12 cellular contexts compared by ENCODE assay signal in genomic region chr14:52583544-52583943, GRCh38. TPM values are rescaled to one million over a fixed set of nuclear protein-coding genes. Genes with fewer than 3 reads are reported as not detected.
"Had no signal": no experiment of that assay in that cellular context is flagged by ENCODE, and none has a peak within 500 bp of the region (broad histone marks: within the 10 kb centered on the region; RNA-seq: fewer than 3 reads in every experiment).

No MANE protein-coding gene starts in this region.

- H3K27ac ChIP-seq: ascending aorta, esophagus muscularis mucosa, lower lobe of right lung, psoas muscle, right lobe of liver, spleen, upper lobe of left lung had no signal

- H3K27me3 ChIP-seq: ascending aorta, esophagus muscularis mucosa, right lobe of liver, spleen, upper lobe of left lung had no signal

- ATAC-seq: left colon, lower lobe of right lung, psoas muscle, right lobe of liver had no signal

- H3K9me3 ChIP-seq: ascending aorta, esophagus muscularis mucosa, lower lobe of right lung, psoas muscle, right lobe of liver, spleen, upper lobe of left lung had no signal

- H3K4me3 ChIP-seq: ascending aorta, esophagus muscularis mucosa, lower lobe of right lung, psoas muscle, right lobe of liver, spleen, upper lobe of left lung had no signal

- H3K36me3 ChIP-seq: ascending aorta, esophagus muscularis mucosa, lower lobe of right lung, right lobe of liver, spleen, upper lobe of left lung had no signal

- H3K4me1 ChIP-seq: ascending aorta, esophagus muscularis mucosa, lower lobe of right lung, psoas muscle, right lobe of liver, spleen, upper lobe of left lung had no signal

- DNase-seq: activated CD4-positive, alpha-beta T cell treated with anti-CD3 and anti-CD28 coated beads, Interleukin-2, amount 50 U/mL, for 48 hours; activated naive CD4-positive, alpha-beta T cell treated with anti-CD3 and anti-CD28 coated beads, Interleukin-2, amount 10 ng/mL, durations not matched to agents 7 days and 5 days; foreskin melanocyte; left colon; lower lobe of right lung; midbrain; psoas muscle; right lobe of liver; spleen; upper lobe of left lung had no signal

RNA-seq across cellular contexts. Expression of gene GPR137C, which starts 30.9 kb away (rescaled TPM):
- total RNA-seq: ascending aorta had no signal
